In genomic region chr17:63406689-63407330, GRCh38 we compare ENCODE assay signal across 8 cellular contexts. TPM values are rescaled to one million over a fixed set of nuclear protein-coding genes. Genes with fewer than 3 reads are reported as not detected.
A peak's percentile ranks its signal among the peaks of the same experiment; 100 is the strongest.
DNase-seq lines count a peak whose midpoint lies in the region; ATAC-seq lines count a peak whose summit lies in the region.

No MANE protein-coding gene starts in this region.

- DNase-seq in AML-193 (lab: John Stamatoyannopoulos, UW), result peak; percentile 89 to 91
- DNase-seq in NCI-H526 (lab: John Stamatoyannopoulos, UW), result peak; percentile 82 to 96
- DNase-seq in activated CD4-positive, alpha-beta T cell treated with anti-CD3 and anti-CD28 coated beads, Interleukin-2, amount 10 ng/mL, durations not matched to agents 24 days and 14 days, result peak; percentile 90
- DNase-seq in effector memory CD8-positive, alpha-beta T cell, result peak; percentile 61 to 72 (median 70)
- peak; percentile 76 for DNase-seq in midbrain (lab: John Stamatoyannopoulos, UW)
- peak; percentile 30 for DNase-seq in stimulated activated CD8-positive, alpha-beta memory T cell treated with anti-CD3 and anti-CD28 coated beads, Interleukin-7, amount 100 ng/mL, for 24 hours (ENCODE audit: low read depth)

- ATAC-seq in GM18907 (IDR thresholded peaks at IDR 0.05; ENCODE audit: unreplicated experiment), result peak; percentile 75
- peak; percentile 83 for ATAC-seq in HG03521 (IDR thresholded peaks at IDR 0.05; ENCODE audit: unreplicated experiment)
- peak; percentile 97 for ATAC-seq in effector memory CD8-positive, alpha-beta T cell (replicated peaks)

- H3K9me3 Mint-ChIP-seq in activated CD4-positive, alpha-beta T cell treated with anti-CD3 and anti-CD28 coated beads, Interleukin-2, amount 10 ng/mL, durations not matched to agents 24 days and 14 days, result no peaks in the 10 kb centered on the region
- H3K9me3 Mint-ChIP-seq in effector memory CD8-positive, alpha-beta T cell, result no peaks in the 10 kb centered on the region

- H3K4me3 Mint-ChIP-seq in activated CD4-positive, alpha-beta T cell treated with anti-CD3 and anti-CD28 coated beads, Interleukin-2, amount 10 ng/mL, durations not matched to agents 24 days and 14 days, result no peak overlapping the region
- no peak overlapping the region for H3K4me3 Mint-ChIP-seq in effector memory CD8-positive, alpha-beta T cell

- H3K27ac Mint-ChIP-seq in activated CD4-positive, alpha-beta T cell treated with anti-CD3 and anti-CD28 coated beads, Interleukin-2, amount 10 ng/mL, durations not matched to agents 24 days and 14 days, result no peak overlapping the region
- H3K27ac Mint-ChIP-seq in effector memory CD8-positive, alpha-beta T cell, result no peak overlapping the region

- H3K4me1 Mint-ChIP-seq in activated CD4-positive, alpha-beta T cell treated with anti-CD3 and anti-CD28 coated beads, Interleukin-2, amount 10 ng/mL, durations not matched to agents 24 days and 14 days, result peaks cover 2% of the 10 kb centered on the region
- peaks cover 6 to 9% of the 10 kb centered on the region in 2 donors for H3K4me1 Mint-ChIP-seq in effector memory CD8-positive, alpha-beta T cell (ENCODE audit: low read depth in 2 of 2)

- no peaks in the 10 kb centered on the region for H3K36me3 Mint-ChIP-seq in activated CD4-positive, alpha-beta T cell treated with anti-CD3 and anti-CD28 coated beads, Interleukin-2, amount 10 ng/mL, durations not matched to agents 24 days and 14 days (ENCODE audit: low read depth)
- H3K36me3 Mint-ChIP-seq in effector memory CD8-positive, alpha-beta T cell (ENCODE audit: insufficient read depth), result peaks cover 4% of the 10 kb centered on the region

- intact Hi-C loops in activated CD4-positive, alpha-beta T cell treated with anti-CD3 and anti-CD28 coated beads, Interleukin-2, amount 10 ng/mL, durations not matched to agents 24 days and 14 days (cut with micrococcal nuclease), result loop anchor here (1.0 to 10.0 kb wide), 5 partner anchors 132 to 735 kb away; no protein-coding TSS in a partner anchor

- H3K27me3 Mint-ChIP-seq in activated CD4-positive, alpha-beta T cell treated with anti-CD3 and anti-CD28 coated beads, Interleukin-2, amount 10 ng/mL, durations not matched to agents 24 days and 14 days, result peaks cover 19% of the 10 kb centered on the region
- no peaks in the 10 kb centered on the region for H3K27me3 Mint-ChIP-seq in effector memory CD8-positive, alpha-beta T cell

RNA-seq across cellular contexts. Expression of gene CYB561, which starts 39.3 kb away (rescaled TPM):
- 1.7 and 2.0 TPM in 2 replicates for total RNA-seq in activated CD4-positive, alpha-beta T cell treated with anti-CD3 and anti-CD28 coated beads, Interleukin-2, amount 10 ng/mL, durations not matched to agents 24 days and 14 days

Comparison
In these comparisons a context has a peak if more than half of its experiments do, and no peak if none do; other contexts are left out.
1. Peak in every context shown above with its lines: DNase-seq and ATAC-seq.
2. DNase-seq: peak in every context shown above with its lines; median percentile 90 in AML-193; 90 in activated CD4-positive, alpha-beta T cell treated with anti-CD3 and anti-CD28 coated beads, Interleukin-2, amount 10 ng/mL, durations not matched to agents 24 days and 14 days; 89 in NCI-H526; 76 in midbrain; 70 in effector memory CD8-positive, alpha-beta T cell; 30 in stimulated activated CD8-positive, alpha-beta memory T cell treated with anti-CD3 and anti-CD28 coated beads, Interleukin-7, amount 100 ng/mL, for 24 hours.